8 cellular contexts compared by ENCODE assay signal in the genomic region with DNA sequence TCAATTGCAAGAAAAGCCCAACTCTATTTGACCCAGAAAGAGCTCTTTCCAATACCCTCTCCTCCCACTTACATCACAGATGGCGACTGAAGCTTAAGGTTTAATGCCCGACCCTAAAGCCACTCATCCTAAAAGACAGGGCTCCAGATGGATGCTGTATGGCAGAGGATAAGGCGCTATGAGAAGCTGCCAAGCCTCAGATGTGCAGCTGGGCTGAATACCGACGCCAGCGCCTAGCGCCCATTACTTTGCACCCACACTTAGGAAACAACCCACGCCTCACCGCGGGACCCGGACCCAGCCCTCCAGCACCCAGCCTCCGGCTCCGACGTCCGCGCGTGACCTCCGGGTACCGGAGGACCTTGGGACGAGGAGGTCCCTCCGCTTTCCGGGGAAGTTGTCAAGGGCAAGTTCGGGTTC. TPM values are rescaled to one million over a fixed set of nuclear protein-coding genes. Genes with fewer than 3 reads are reported as not detected.
DNase-seq lines count a peak whose midpoint lies in the region; ATAC-seq and TF ChIP-seq lines count a peak whose summit lies in the region.

No MANE protein-coding gene starts in this region.

- DNase-seq in 8988T (peak; percentile 12), glutamatergic neuron (no peak), psoas muscle (no peak), NCI-H1048 (lab: John Stamatoyannopoulos, UW) (no peak), Ammon's horn (ENCODE audit: low spot score) (no peak)

- peak overlapping the region; percentile 97 for H3K27ac Mint-ChIP-seq in glutamatergic neuron (ENCODE audit: unreplicated experiment)

- H3K27me3 ChIP-seq in psoas muscle (ENCODE audit: insufficient read depth in 3 of 3, low read length in 2 of 3): no peaks in the 10 kb centered on the region

- peaks cover 1 to 14% of the 10 kb centered on the region in 2 donors for H3K36me3 ChIP-seq in psoas muscle (ENCODE audit: insufficient read depth in 1 of 2, low read depth in 1 of 2)

- H3K27ac ChIP-seq in VCaP (peak overlapping the region; percentile 86), psoas muscle (peak overlapping the region; percentile 94)

- no peaks in the 10 kb centered on the region for H3K36me3 Mint-ChIP-seq in glutamatergic neuron (ENCODE audit: unreplicated experiment)

- H3K4me3 ChIP-seq in psoas muscle: peak overlapping the region; percentile 98

- ATAC-seq in GM18517 (IDR thresholded peaks at IDR 0.05; ENCODE audit: unreplicated experiment) (peak; percentile 22), HG03442 (IDR thresholded peaks at IDR 0.05; ENCODE audit: unreplicated experiment) (peak; percentile 19), psoas muscle (peak in 3 of 4 donors; percentile 25 to 50 (median 29))

- intact Hi-C loops in psoas muscle (cut with DNase I): loop anchor here in 1 of 2 donors (2.0 to 10.0 kb wide), 2 partner anchors 44 to 194 kb away; a partner anchor contains a TSS

- peaks cover 7% of the 10 kb centered on the region for H3K9me3 Mint-ChIP-seq in glutamatergic neuron (ENCODE audit: unreplicated experiment)

- 0% methylated on average over 23 of the region's 23 CpGs for WGBS in psoas muscle, 3 donors

- peaks cover 2% of the 10 kb centered on the region for H3K27me3 Mint-ChIP-seq in glutamatergic neuron (ENCODE audit: unreplicated experiment)

- H3K4me1 Mint-ChIP-seq in glutamatergic neuron (ENCODE audit: low read depth, unreplicated experiment): peaks cover 12% of the 10 kb centered on the region

- peak overlapping the region; percentile 95 for H3K4me3 Mint-ChIP-seq in glutamatergic neuron (ENCODE audit: unreplicated experiment)

- H3K4me1 ChIP-seq in psoas muscle: peaks cover 39% of the 10 kb centered on the region

- H3K9me3 ChIP-seq in psoas muscle: no peaks in the 10 kb centered on the region

- TF ChIP-seq CTCF in VCaP (conservative IDR thresholded peaks at IDR 0.05) (no peak), glutamatergic neuron (IDR thresholded peaks at IDR 0.05; ENCODE audit: partially characterized antibody, unreplicated experiment) (no peak), psoas muscle (IDR thresholded peaks at IDR 0.05) (no peak)

RNA-seq across cellular contexts. Expression of a gene that starts 0.3 kb away (rescaled TPM):
- total RNA-seq in glutamatergic neuron (ENCODE audit: unreplicated experiment) (58.9 TPM), psoas muscle (10 to 100 TPM; 17.6 to 53.0 (median 36.5) TPM)
- 10 to 100 TPM in 2 of 3 donors, 1 to 10 TPM in 1; 9.8 to 23.4 (median 21.1) TPM for polyA plus RNA-seq in psoas muscle

RNA-seq across cellular contexts. Expression of a gene that starts 0.6 kb away (rescaled TPM):
- 40.5 TPM for total RNA-seq in glutamatergic neuron (ENCODE audit: unreplicated experiment)
- 10 to 100 TPM; 55.9 to 87.3 (median 81.2) TPM for total RNA-seq in psoas muscle
- polyA plus RNA-seq in psoas muscle: 100 to 1,000 TPM in 1 of 3 donors, 10 to 100 TPM in 2; 48.5 to 175 (median 69.9) TPM
